ENCODE assay signal across 10 cellular contexts in the genomic region with DNA sequence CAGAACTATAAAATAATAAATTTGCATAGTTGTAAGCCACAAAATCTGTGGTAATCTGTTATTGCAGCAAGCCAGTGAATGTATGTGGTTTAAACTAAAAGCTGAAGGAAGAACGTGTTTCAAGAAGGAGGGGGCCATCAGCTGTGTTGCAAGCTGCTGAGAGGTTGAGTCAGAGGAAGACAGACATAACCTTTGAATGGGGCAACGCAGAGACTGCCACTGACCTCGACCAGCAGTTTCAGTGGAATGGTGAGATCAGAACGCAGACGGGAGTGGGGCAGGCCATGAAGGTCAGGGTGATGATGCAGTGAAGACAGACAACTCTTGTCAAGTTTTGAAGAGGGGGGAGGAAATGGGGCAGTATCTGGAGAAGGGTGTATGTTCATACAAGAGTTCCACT. TPM values are rescaled to one million over a fixed set of nuclear protein-coding genes. Genes with fewer than 3 reads are reported as not detected.
DNase-seq lines count a peak whose midpoint lies in the region; ATAC-seq and TF ChIP-seq lines count a peak whose summit lies in the region.
"Had no signal": no experiment of that assay in that cellular context is flagged by ENCODE, and none has a peak within 500 bp of the region (broad histone marks: within the 10 kb centered on the region; RNA-seq: fewer than 3 reads in every experiment).

No MANE protein-coding gene starts in this region.

- DNase-seq in AG08396 (ENCODE audit: low spot score): peak; percentile 75
- DNase-seq in HT1080 (ENCODE audit: low read depth): peak; percentile 66
- DNase-seq in activated T-helper 2 cell treated with anti-CD3 and anti-CD28 coated beads, Interferon-gamma antibody, Interleukin-2, Interleukin-4, amounts not matched to agents 10 μg/mL and 5 μg/mL and 100 μg/mL, durations not matched to agents 14 hours and 24 hours and 36 hours (ENCODE audit: low spot score): no peak
- DNase-seq in kidney epithelial cell (ENCODE audit: low read depth): peak; percentile 29
- DNase-seq in activated gamma-delta T cell treated with Interleukin-2 at 50 U/mL for 16 hours: no peak
- no peak for DNase-seq in effector CD4-positive, alpha-beta T cell
- DNase-seq in hypothalamus (lab: John Stamatoyannopoulos, UW): no peak
- DNase-seq: dorsolateral prefrontal cortex, NCI-H526 had no signal

- no peak overlapping the region for H3K4me3 ChIP-seq in kidney epithelial cell (ENCODE audit: low read depth, low read length)
- H3K4me3 ChIP-seq: dorsolateral prefrontal cortex had no signal

- H3K36me3 ChIP-seq in kidney epithelial cell (ENCODE audit: control insufficient read depth, insufficient read depth, low read length): no peaks in the 10 kb centered on the region

- intact Hi-C loops in activated T-helper 2 cell treated with anti-CD3 and anti-CD28 coated beads, Interferon-gamma antibody, Interleukin-2, Interleukin-4, amounts not matched to agents 10 μg/mL and 5 μg/mL and 100 μg/mL, durations not matched to agents 14 hours and 24 hours and 36 hours (cut with micrococcal nuclease): loop anchor here (1.0 kb wide), 1 partner anchor 23 kb away; a partner anchor contains a TSS

- no peaks in the 10 kb centered on the region for H3K9me3 Mint-ChIP-seq in activated T-helper 2 cell treated with anti-CD3 and anti-CD28 coated beads, Interferon-gamma antibody, Interleukin-2, Interleukin-4, amounts not matched to agents 10 μg/mL and 5 μg/mL and 100 μg/mL, durations not matched to agents 14 hours and 24 hours and 36 hours

- no peaks in the 10 kb centered on the region for H3K36me3 Mint-ChIP-seq in activated T-helper 2 cell treated with anti-CD3 and anti-CD28 coated beads, Interferon-gamma antibody, Interleukin-2, Interleukin-4, amounts not matched to agents 10 μg/mL and 5 μg/mL and 100 μg/mL, durations not matched to agents 14 hours and 24 hours and 36 hours (ENCODE audit: low read depth)

- no peaks in the 10 kb centered on the region for H3K27me3 ChIP-seq in kidney epithelial cell (ENCODE audit: control insufficient read depth, insufficient read depth, low read length)
- H3K27me3 ChIP-seq: dorsolateral prefrontal cortex had no signal

- ATAC-seq in SK-N-SH treated with all-trans-retinoic acid at 6 μM for 48 hours: no peak

- TF ChIP-seq CTCF in kidney epithelial cell (IDR thresholded peaks at IDR 0.05; ENCODE audit: insufficient read depth, low read length, poor library complexity, severe bottlenecking): no peak

- peaks cover 12% of the 10 kb centered on the region for H3K4me1 Mint-ChIP-seq in activated T-helper 2 cell treated with anti-CD3 and anti-CD28 coated beads, Interferon-gamma antibody, Interleukin-2, Interleukin-4, amounts not matched to agents 10 μg/mL and 5 μg/mL and 100 μg/mL, durations not matched to agents 14 hours and 24 hours and 36 hours (ENCODE audit: low read depth)

- no peak overlapping the region for H3K4me3 Mint-ChIP-seq in activated T-helper 2 cell treated with anti-CD3 and anti-CD28 coated beads, Interferon-gamma antibody, Interleukin-2, Interleukin-4, amounts not matched to agents 10 μg/mL and 5 μg/mL and 100 μg/mL, durations not matched to agents 14 hours and 24 hours and 36 hours (ENCODE audit: low read depth)

- peak overlapping the region; percentile 45 for H3K27ac Mint-ChIP-seq in activated T-helper 2 cell treated with anti-CD3 and anti-CD28 coated beads, Interferon-gamma antibody, Interleukin-2, Interleukin-4, amounts not matched to agents 10 μg/mL and 5 μg/mL and 100 μg/mL, durations not matched to agents 14 hours and 24 hours and 36 hours

- peaks cover 12% of the 10 kb centered on the region for H3K27me3 Mint-ChIP-seq in activated T-helper 2 cell treated with anti-CD3 and anti-CD28 coated beads, Interferon-gamma antibody, Interleukin-2, Interleukin-4, amounts not matched to agents 10 μg/mL and 5 μg/mL and 100 μg/mL, durations not matched to agents 14 hours and 24 hours and 36 hours (ENCODE audit: low read depth)

TF ChIP-seq in SK-N-SH treated with all-trans-retinoic acid at 6 μM for 48 hours, 23 proteins besides CTCF, POLR2A, EP300 and RAD21:
- no peak for TF ChIP-seq ARNTL (CRISPR knock-in tag; IDR thresholded peaks at IDR 0.05; ENCODE audit: borderline replicate concordance, low read depth)
- TF ChIP-seq ZFP30 (CRISPR knock-in tag; IDR thresholded peaks at IDR 0.05): no peak

RNA-seq across cellular contexts. Expression of a gene that starts 23.2 kb away (rescaled TPM):
- total RNA-seq in HT1080 (2014; rRNA removed; shearing (Covaris generic)): 191 and 201 TPM in 2 replicates
- 260 and 263 TPM in 2 replicates for polyA plus RNA-seq in HT1080 (2015; cell fraction: cytosol; rRNA removed)
- polyA plus RNA-seq in HT1080 (2015; cell fraction: nucleus; rRNA removed): 770 and 857 TPM in 2 replicates
- total RNA-seq in activated T-helper 2 cell treated with anti-CD3 and anti-CD28 coated beads, Interferon-gamma antibody, Interleukin-2, Interleukin-4, amounts not matched to agents 10 μg/mL and 5 μg/mL and 100 μg/mL, durations not matched to agents 14 hours and 24 hours and 36 hours: 58.7 and 62.6 TPM in 2 replicates
- 202 and 225 TPM in 2 replicates for total RNA-seq in kidney epithelial cell

Comparison
In these comparisons a context has a peak if more than half of its experiments do, and no peak if none do; other contexts are left out.
1. DNase-seq: peak in AG08396 (single experiment), HT1080 (single experiment) and kidney epithelial cell (single experiment); none in activated T-helper 2 cell treated with anti-CD3 and anti-CD28 coated beads, Interferon-gamma antibody, Interleukin-2, Interleukin-4, amounts not matched to agents 10 μg/mL and 5 μg/mL and 100 μg/mL, durations not matched to agents 14 hours and 24 hours and 36 hours (single experiment), activated gamma-delta T cell treated with Interleukin-2 at 50 U/mL for 16 hours (single experiment), effector CD4-positive, alpha-beta T cell (single experiment) and hypothalamus (0 of 51).